19 cellular contexts compared by ENCODE assay signal in genomic region chrX:134734343-134735001, GRCh38.
DNase-seq lines count a peak whose midpoint lies in the region; ATAC-seq, FAIRE-seq and TF ChIP-seq lines count a peak whose summit lies in the region.
"Had no signal": no experiment of that assay in that cellular context is flagged by ENCODE, and none has a peak within 500 bp of the region (broad histone marks: within the 10 kb centered on the region; RNA-seq: fewer than 3 reads in every experiment).

No MANE protein-coding gene starts in this region.

- H3K27ac ChIP-seq in SJCRH30, result peak overlapping the region; percentile 89
- peak overlapping the region; percentile 44 for H3K27ac ChIP-seq in vagina
- no peak overlapping the region for H3K27ac ChIP-seq in small intestine (ENCODE audit: low read depth in 1 of 2, low read length in 1 of 2)
- H3K27ac ChIP-seq: foreskin keratinocyte, spleen, transverse colon had no signal

- H3K27me3 ChIP-seq in SJCRH30 (no peaks in the 10 kb centered on the region), vagina (no peaks in the 10 kb centered on the region), small intestine (ENCODE audit: control insufficient read depth in 2 of 2, insufficient read depth in 2 of 2, low read length in 2 of 2) (no peaks in the 10 kb centered on the region)
- H3K27me3 ChIP-seq: foreskin keratinocyte, transverse colon had no signal

- no peak for FAIRE-seq in small intestine (lab: Jason Lieb, UNC)
- FAIRE-seq: colon had no signal

- no peak for TF ChIP-seq POLR2A in vagina (IDR thresholded peaks at IDR 0.05)

- peaks cover 6% of the 10 kb centered on the region for H3K27me3 Mint-ChIP-seq in activated naive CD4-positive, alpha-beta T cell treated with anti-CD3 and anti-CD28 coated beads, Interleukin-2, amount 10 ng/mL, durations not matched to agents 7 days and 5 days

- H3K9me3 ChIP-seq in SJCRH30 (replicated peaks) (no peaks in the 10 kb centered on the region), vagina (no peaks in the 10 kb centered on the region), small intestine (ENCODE audit: control insufficient read depth, low read depth) (no peaks in the 10 kb centered on the region)
- H3K9me3 ChIP-seq: spleen, transverse colon had no signal

- H3K27ac Mint-ChIP-seq in activated naive CD4-positive, alpha-beta T cell treated with anti-CD3 and anti-CD28 coated beads, Interleukin-2, amount 10 ng/mL, durations not matched to agents 7 days and 5 days, result no peak overlapping the region
- H3K27ac Mint-ChIP-seq: naive B cell had no signal

- no peaks in the 10 kb centered on the region for H3K36me3 ChIP-seq in SJCRH30
- no peaks in the 10 kb centered on the region for H3K36me3 ChIP-seq in vagina
- H3K36me3 ChIP-seq in small intestine (ENCODE audit: control insufficient read depth in 2 of 2, insufficient read depth in 2 of 2, low read length in 2 of 2), result no peaks in the 10 kb centered on the region
- H3K36me3 ChIP-seq: spleen, transverse colon had no signal

- no peaks in the 10 kb centered on the region for H3K4me1 Mint-ChIP-seq in activated naive CD4-positive, alpha-beta T cell treated with anti-CD3 and anti-CD28 coated beads, Interleukin-2, amount 10 ng/mL, durations not matched to agents 7 days and 5 days
- H3K4me1 Mint-ChIP-seq: naive B cell had no signal

- CTCF ChIA-PET in activated naive CD4-positive, alpha-beta T cell treated with anti-CD3 and anti-CD28 coated beads, Interleukin-2, amount 10 ng/mL, durations not matched to agents 7 days and 5 days (lab: Charles Lee), result no interaction called here

- TF ChIP-seq CTCF in foreskin fibroblast (IDR thresholded peaks at IDR 0.05; ENCODE audit: low read depth, low read length) (no peak), vagina (IDR thresholded peaks at IDR 0.05) (no peak)

- peak; percentile 21 to 28 for ATAC-seq in left cardiac atrium
- ATAC-seq in Right ventricle myocardium superior (ENCODE audit: poor library complexity), result no peak
- ATAC-seq: foreskin keratinocyte had no signal

- H3K4me3 Mint-ChIP-seq in activated naive CD4-positive, alpha-beta T cell treated with anti-CD3 and anti-CD28 coated beads, Interleukin-2, amount 10 ng/mL, durations not matched to agents 7 days and 5 days, result no peak overlapping the region
- H3K4me3 Mint-ChIP-seq: naive B cell had no signal

- peaks cover 59% of the 10 kb centered on the region for H3K4me1 ChIP-seq in SJCRH30
- H3K4me1 ChIP-seq in vagina, result no peaks in the 10 kb centered on the region
- H3K4me1 ChIP-seq in small intestine (ENCODE audit: control insufficient read depth in 2 of 2, insufficient read depth in 1 of 2, low read depth in 1 of 2, low read length in 1 of 2), result no peaks in the 10 kb centered on the region
- H3K4me1 ChIP-seq: foreskin keratinocyte, spleen, transverse colon had no signal

- H3K9me3 Mint-ChIP-seq in activated naive CD4-positive, alpha-beta T cell treated with anti-CD3 and anti-CD28 coated beads, Interleukin-2, amount 10 ng/mL, durations not matched to agents 7 days and 5 days, result no peaks in the 10 kb centered on the region
- H3K9me3 Mint-ChIP-seq: naive B cell had no signal

- H3K4me3 ChIP-seq in SJCRH30 (no peak overlapping the region), foreskin fibroblast (ENCODE audit: low read depth in 1 of 2, low read length in 2 of 2) (no peak overlapping the region), vagina (no peak overlapping the region), small intestine (ENCODE audit: low read depth in 1 of 2, low read length in 2 of 2) (no peak overlapping the region)
- H3K4me3 ChIP-seq: spleen, transverse colon had no signal

- WGBS in small intestine, 3 donors, result 66 to 78% (median 70%) methylated on average over 6 of the region's 6 CpGs

- no peak for DNase-seq in left cardiac atrium
- DNase-seq in Right ventricle myocardium superior, result no peak
- DNase-seq in SJCRH30, result peak; percentile 81 to 83
- DNase-seq in foreskin fibroblast, result peak; percentile 40 to 77
- no peak for DNase-seq in vagina (ENCODE audit: extremely low spot score in 2 of 2)
- DNase-seq in activated naive CD4-positive, alpha-beta T cell treated with anti-CD3 and anti-CD28 coated beads, Interleukin-2, amount 10 ng/mL, durations not matched to agents 7 days and 5 days, result no peak
- DNase-seq in activated CD4-positive, alpha-beta T cell treated with anti-CD3 and anti-CD28 coated beads, Interleukin-2, amount 50 U/mL, for 48 hours, result no peak
- no peak for DNase-seq in small intestine
- DNase-seq: ACHN; activated CD4-positive, alpha-beta T cell treated with anti-CD3 and anti-CD28 coated beads for 4 hours; activated gamma-delta T cell; foreskin keratinocyte; islet precursor cell; naive B cell; NCI-H1048; NCI-H774; spleen; transverse colon had no signal

- H3K36me3 Mint-ChIP-seq in activated naive CD4-positive, alpha-beta T cell treated with anti-CD3 and anti-CD28 coated beads, Interleukin-2, amount 10 ng/mL, durations not matched to agents 7 days and 5 days, result no peaks in the 10 kb centered on the region
- H3K36me3 Mint-ChIP-seq: naive B cell had no signal

- intact Hi-C loops in left cardiac atrium (cut with DNase I), result no loop called here
- intact Hi-C loops in Right ventricle myocardium superior (cut with DNase I), result no loop called here
- intact Hi-C loops in vagina (cut with DNase I), result no loop called here

Comparison
In these comparisons a context has a peak if more than half of its experiments do, and no peak if none do; other contexts are left out.
1. DNase-seq: peak in SJCRH30 (2 of 2) and foreskin fibroblast (2 of 2); none in left cardiac atrium (single experiment), Right ventricle myocardium superior (single experiment), vagina (0 of 2), activated naive CD4-positive, alpha-beta T cell treated with anti-CD3 and anti-CD28 coated beads, Interleukin-2, amount 10 ng/mL, durations not matched to agents 7 days and 5 days (single experiment), activated CD4-positive, alpha-beta T cell treated with anti-CD3 and anti-CD28 coated beads, Interleukin-2, amount 50 U/mL, for 48 hours (0 of 2) and small intestine (single experiment).
2. H3K27ac ChIP-seq: peak in SJCRH30 (single experiment) and vagina (single experiment); none in small intestine (0 of 2).